ENCODE assay signal across 8 cellular contexts in genomic region chr15:101641134-101641764, GRCh38. TPM values are rescaled to one million over a fixed set of nuclear protein-coding genes. Genes with fewer than 3 reads are reported as not detected.
DNase-seq lines count a peak whose midpoint lies in the region; ATAC-seq and TF ChIP-seq lines count a peak whose summit lies in the region.

No MANE protein-coding gene starts in this region.

- no peak overlapping the region for H3K23ac ChIP-seq in mesendoderm (ENCODE audit: low read length)

- no peaks in the 10 kb centered on the region for H3K9me3 Mint-ChIP-seq in effector memory CD8-positive, alpha-beta T cell

- no peak overlapping the region for H3K56ac ChIP-seq in mesendoderm (ENCODE audit: low read length)

- no peak overlapping the region for H3K4ac ChIP-seq in mesendoderm (ENCODE audit: low read depth, low read length)

- WGBS in mesendoderm (ENCODE audit: extremely low coverage, insufficient coverage, low lambda C conversion rate), result no CpG with 5 or more reads among the region's 7 CpGs

- peaks cover 21 to 23% of the 10 kb centered on the region in 2 donors for H3K4me1 Mint-ChIP-seq in effector memory CD8-positive, alpha-beta T cell (ENCODE audit: low read depth in 2 of 2)

- no peaks in the 10 kb centered on the region for H3K4me1 ChIP-seq in mesendoderm (ENCODE audit: control insufficient read depth, low read depth, low read length)

- no peak overlapping the region for H4K8ac ChIP-seq in mesendoderm (ENCODE audit: low read depth, low read length)

- no peaks in the 10 kb centered on the region for H3K27me3 Mint-ChIP-seq in effector memory CD8-positive, alpha-beta T cell

- no peak overlapping the region for H3K9ac ChIP-seq in mesendoderm (ENCODE audit: low read length)

- H3K4me3 ChIP-seq in GM12865 (ENCODE audit: low read depth, low read length) (no peak overlapping the region), mesendoderm (ENCODE audit: low read length) (no peak overlapping the region)

- no peak overlapping the region for H4K5ac ChIP-seq in mesendoderm (ENCODE audit: low read length)

- no peak overlapping the region for H3K18ac ChIP-seq in mesendoderm (ENCODE audit: low read length)

- H3K36me3 ChIP-seq in mesendoderm (ENCODE audit: control insufficient read depth, insufficient read depth, low read length), result peaks cover 2% of the 10 kb centered on the region

- no peak overlapping the region for H2BK120ac ChIP-seq in mesendoderm (ENCODE audit: low read depth, low read length)

- peak overlapping the region; percentile 94 for H3K27ac Mint-ChIP-seq in effector memory CD8-positive, alpha-beta T cell

- no peaks in the 10 kb centered on the region for H3K79me2 ChIP-seq in mesendoderm (ENCODE audit: control insufficient read depth, insufficient read depth, low read length)

- no peaks in the 10 kb centered on the region for H3K27me3 ChIP-seq in mesendoderm (ENCODE audit: insufficient read depth, low read length, poor library complexity)

- H3K4me3 Mint-ChIP-seq in effector memory CD8-positive, alpha-beta T cell, result peak overlapping the region; percentile 51 to 61

- no peak overlapping the region for H2AK5ac ChIP-seq in mesendoderm (ENCODE audit: low read length)

- peaks cover 70% of the 10 kb centered on the region for H3K36me3 Mint-ChIP-seq in effector memory CD8-positive, alpha-beta T cell (ENCODE audit: insufficient read depth)

- no peak overlapping the region for H2BK15ac ChIP-seq in mesendoderm (replicated peaks; ENCODE audit: low read depth)

- DNase-seq in GM12865 (ENCODE audit: low read depth) (peak; percentile 83), NCI-H774 (lab: John Stamatoyannopoulos, UW) (peak; percentile 50), mesendoderm (peak; percentile 63), cerebellar nuclear complex (lab: John Stamatoyannopoulos, UW) (no peak)
- peak; percentile 86 for DNase-seq in activated CD8-positive, alpha-beta memory T cell treated with anti-CD3 and anti-CD28 coated beads for 24 hours
- peak; percentile 77 to 84 (median 78) for DNase-seq in effector memory CD8-positive, alpha-beta T cell
- DNase-seq in stimulated activated CD8-positive, alpha-beta memory T cell treated with anti-CD3 and anti-CD28 coated beads, Interleukin-2, amount 100 ng/mL, for 1 hour (ENCODE audit: low read depth in 2 of 2), result peak; percentile 40 to 54

- no peak overlapping the region for H3K27ac ChIP-seq in mesendoderm (ENCODE audit: low read depth, low read length)

- no peak overlapping the region for H2BK5ac ChIP-seq in mesendoderm (ENCODE audit: low read length)

- H3K79me1 ChIP-seq in mesendoderm (ENCODE audit: low read length), result peaks cover 2% of the 10 kb centered on the region

- ATAC-seq in HG02885 (IDR thresholded peaks at IDR 0.05; ENCODE audit: poor library complexity, unreplicated experiment), result peak; percentile 73
- ATAC-seq in effector memory CD8-positive, alpha-beta T cell (replicated peaks), result peak; percentile 75

- peak; percentile 85 for TF ChIP-seq CTCF in GM12865 (IDR thresholded peaks at IDR 0.05; ENCODE audit: insufficient read depth, low read depth, low read length, missing control alignments)

- no peak overlapping the region for H3K4me2 ChIP-seq in mesendoderm (ENCODE audit: low read length)

RNA-seq across cellular contexts. Expression of gene TM2D3, which starts 10.9 kb away (rescaled TPM):
- polyA plus RNA-seq in mesendoderm (2013, experiment 1 of 2), result 16.3 TPM
- 16.3 TPM for polyA plus RNA-seq in mesendoderm (2013, experiment 2 of 2)

Comparison
In these comparisons a context has a peak if more than half of its experiments do, and no peak if none do; other contexts are left out.
1. DNase-seq: peak in GM12865 (single experiment), NCI-H774 (single experiment), activated CD8-positive, alpha-beta memory T cell treated with anti-CD3 and anti-CD28 coated beads for 24 hours (single experiment), effector memory CD8-positive, alpha-beta T cell (3 of 3), mesendoderm (single experiment) and stimulated activated CD8-positive, alpha-beta memory T cell treated with anti-CD3 and anti-CD28 coated beads, Interleukin-2, amount 100 ng/mL, for 1 hour (2 of 2); none in cerebellar nuclear complex (0 of 2).